Comparison of ENCODE assay signal across 9 cellular contexts in genomic region chr1:27427329-27427728, GRCh38. TPM values are rescaled to one million over a fixed set of nuclear protein-coding genes. Genes with fewer than 3 reads are reported as not detected.
DNase-seq lines count a peak whose midpoint lies in the region; ATAC-seq, FAIRE-seq and TF ChIP-seq lines count a peak whose summit lies in the region.
"Had no signal": no experiment of that assay in that cellular context is flagged by ENCODE, and none has a peak within 500 bp of the region (broad histone marks: within the 10 kb centered on the region; RNA-seq: fewer than 3 reads in every experiment).

No MANE protein-coding gene starts in this region.

- CTCF ChIA-PET in activated CD4-positive, alpha-beta T cell treated with anti-CD3 and anti-CD28 coated beads, Interleukin-2, amount 10 ng/mL, durations not matched to agents 7 days and 5 days (lab: Charles Lee), result interaction anchor here (0.6 to 1.6 kb wide), 3 partner anchors 11 to 201 kb away, joined by 3 to 4 read pairs (median 3); no protein-coding TSS in a partner anchor

- DNase-seq in activated CD4-positive, alpha-beta T cell treated with anti-CD3 and anti-CD28 coated beads, Interleukin-2, amount 10 ng/mL, durations not matched to agents 7 days and 5 days, result no peak
- no peak for DNase-seq in activated CD4-positive, alpha-beta T cell treated with anti-CD3 and anti-CD28 coated beads, Interleukin-2, amount 50 U/mL, for 1 hour
- DNase-seq in ascending aorta (ENCODE audit: low spot score in 2 of 2) (peak in 1 of 2 donors; percentile 37), midbrain (lab: John Stamatoyannopoulos, UW) (peak; percentile 32), thyroid gland (no peak), left colon (no peak), D721Med (ENCODE audit: insufficient read length, low spot score) (no peak)
- DNase-seq: nephron progenitor cell had no signal

- peak overlapping the region; percentile 9 for H3K27ac Mint-ChIP-seq in activated CD4-positive, alpha-beta T cell treated with anti-CD3 and anti-CD28 coated beads, Interleukin-2, amount 10 ng/mL, durations not matched to agents 7 days and 5 days

- 63 to 71% methylated on average over 2 of the region's 2 CpGs for WGBS in thyroid gland, 2 donors

- H3K9me3 ChIP-seq in ascending aorta, result no peaks in the 10 kb centered on the region
- no peaks in the 10 kb centered on the region for H3K9me3 ChIP-seq in thyroid gland

- FAIRE-seq in D721Med (lab: Jason Lieb, UNC), result no peak

- no peak for TF ChIP-seq POLR2A in thyroid gland (IDR thresholded peaks at IDR 0.05)

- ATAC-seq in left colon (no peak), GM19395 (IDR thresholded peaks at IDR 0.05; ENCODE audit: unreplicated experiment) (no peak)

- POLR2A ChIA-PET in activated CD4-positive, alpha-beta T cell treated with anti-CD3 and anti-CD28 coated beads, Interleukin-2, amount 10 ng/mL, durations not matched to agents 7 days and 5 days (lab: Charles Lee), result no interaction called here

- H3K4me1 ChIP-seq in ascending aorta, result peaks cover 33 to 64% of the 10 kb centered on the region in 2 donors
- H3K4me1 ChIP-seq in thyroid gland, result peaks cover 65 to 72% of the 10 kb centered on the region in 2 donors

- intact Hi-C loops in ascending aorta (cut with DNase I), result loop anchor here (5.0 kb wide), 1 partner anchor 130 kb away; no protein-coding TSS in a partner anchor
- intact Hi-C loops in thyroid gland (cut with DNase I), result loop anchor here (10.0 kb wide), 1 partner anchor 57 kb away; no protein-coding TSS in a partner anchor
- intact Hi-C loops in left colon (cut with DNase I, micrococcal nuclease), result no loop called here

- H3K36me3 ChIP-seq in ascending aorta (peaks cover 3 to 28% of the 10 kb centered on the region in 2 donors), thyroid gland (no peaks in the 10 kb centered on the region)

- H3K4me3 ChIP-seq in ascending aorta (peak overlapping the region; percentile 3 to 44), thyroid gland (replicated peaks in 1 of 3) (no peak overlapping the region)

- H3K4me1 Mint-ChIP-seq in activated CD4-positive, alpha-beta T cell treated with anti-CD3 and anti-CD28 coated beads, Interleukin-2, amount 10 ng/mL, durations not matched to agents 7 days and 5 days, result peaks cover 67% of the 10 kb centered on the region

- peak overlapping the region; percentile 74 to 78 for H3K27ac ChIP-seq in ascending aorta
- peak overlapping the region; percentile 85 to 96 (median 86) for H3K27ac ChIP-seq in thyroid gland

- H3K27me3 ChIP-seq in ascending aorta (no peaks in the 10 kb centered on the region), thyroid gland (no peaks in the 10 kb centered on the region)

- H3K27me3 Mint-ChIP-seq in activated CD4-positive, alpha-beta T cell treated with anti-CD3 and anti-CD28 coated beads, Interleukin-2, amount 10 ng/mL, durations not matched to agents 7 days and 5 days, result no peaks in the 10 kb centered on the region

- TF ChIP-seq CTCF in ascending aorta (IDR thresholded peaks at IDR 0.05) (no peak), thyroid gland (IDR thresholded peaks at IDR 0.05) (no peak), D721Med (IDR thresholded peaks at IDR 0.05; ENCODE audit: insufficient read depth, missing control alignments) (no peak)

- no peaks in the 10 kb centered on the region for H3K9me3 Mint-ChIP-seq in activated CD4-positive, alpha-beta T cell treated with anti-CD3 and anti-CD28 coated beads, Interleukin-2, amount 10 ng/mL, durations not matched to agents 7 days and 5 days
- H3K9me3 Mint-ChIP-seq: nephron progenitor cell had no signal

- H3K4me3 Mint-ChIP-seq in activated CD4-positive, alpha-beta T cell treated with anti-CD3 and anti-CD28 coated beads, Interleukin-2, amount 10 ng/mL, durations not matched to agents 7 days and 5 days, result no peak overlapping the region

- peaks cover 41% of the 10 kb centered on the region for H3K36me3 Mint-ChIP-seq in activated CD4-positive, alpha-beta T cell treated with anti-CD3 and anti-CD28 coated beads, Interleukin-2, amount 10 ng/mL, durations not matched to agents 7 days and 5 days (ENCODE audit: low read depth)

RNA-seq across cellular contexts. Expression of gene GPR3, which starts 34.9 kb away (rescaled TPM):
- total RNA-seq in activated CD4-positive, alpha-beta T cell treated with anti-CD3 and anti-CD28 coated beads, Interleukin-2, amount 10 ng/mL, durations not matched to agents 7 days and 5 days, result under 1 TPM in 1 of 2 experiments, not detected in 1; 0.21 TPM
- 2.0 TPM for total RNA-seq in ascending aorta
- total RNA-seq in thyroid gland, result 1 to 10 TPM in 1 of 4 donors, under 1 TPM in 3; 0.11 to 2.1 (median 0.60) TPM
- total RNA-seq in left colon, result not detected

RNA-seq across cellular contexts. Expression of gene CD164L2, which starts 44.2 kb away (rescaled TPM):
- total RNA-seq in activated CD4-positive, alpha-beta T cell treated with anti-CD3 and anti-CD28 coated beads, Interleukin-2, amount 10 ng/mL, durations not matched to agents 7 days and 5 days, result not detected
- not detected for total RNA-seq in ascending aorta
- total RNA-seq in thyroid gland, result under 1 TPM in 3 of 4 donors, not detected in 1; 0.50 to 0.63 (median 0.54) TPM
- total RNA-seq in left colon, result 1 to 10 TPM in 1 of 2 donors, under 1 TPM in 1; 0.47 to 2.0 TPM

RNA-seq across cellular contexts. Expression of gene FCN3, which starts 52.7 kb away (rescaled TPM):
- not detected for total RNA-seq in activated CD4-positive, alpha-beta T cell treated with anti-CD3 and anti-CD28 coated beads, Interleukin-2, amount 10 ng/mL, durations not matched to agents 7 days and 5 days
- total RNA-seq in ascending aorta (13.2 TPM), thyroid gland (10 to 100 TPM in 2 of 4 donors, 1 to 10 TPM in 2; 7.4 to 33.4 (median 10.7) TPM), left colon (under 1 TPM; 0.45 to 0.76 TPM)

Comparison
In these comparisons a context has a peak if more than half of its experiments do, and no peak if none do; other contexts are left out.
1. H3K4me3 ChIP-seq: peak in ascending aorta (2 of 2); none in thyroid gland (0 of 3).
2. intact Hi-C loops: an anchor here in ascending aorta (5.0 kb wide) and thyroid gland (10.0 kb wide); none called in left colon.